Comparison of ENCODE assay signal across 9 cellular contexts in genomic region chr5:132103969-132104391, GRCh38. TPM values are rescaled to one million over a fixed set of nuclear protein-coding genes. Genes with fewer than 3 reads are reported as not detected.
DNase-seq lines count a peak whose midpoint lies in the region; ATAC-seq lines count a peak whose summit lies in the region.
"Had no signal": no experiment of that assay in that cellular context is flagged by ENCODE, and none has a peak within 500 bp of the region (broad histone marks: within the 10 kb centered on the region; RNA-seq: fewer than 3 reads in every experiment).

No MANE protein-coding gene starts in this region.

- DNase-seq in DMS53 treated with DMSO at 0.1 percent for 48 hours (lab: John Stamatoyannopoulos, UW; ENCODE audit: unreplicated experiment), result peak; percentile 14
- DNase-seq in cerebellum (ENCODE audit: low spot score), result peak; percentile 68
- no peak for DNase-seq in sciatic nerve (ENCODE audit: low spot score)
- DNase-seq in COLO668 (lab: John Stamatoyannopoulos, UW; ENCODE audit: unreplicated experiment), result no peak
- no peak for DNase-seq in mesenteric fat pad (ENCODE audit: low spot score)
- DNase-seq in islet precursor cell, result no peak

- ATAC-seq in GM19467 (IDR thresholded peaks at IDR 0.05; ENCODE audit: unreplicated experiment) (peak; percentile 15), HG03571 (IDR thresholded peaks at IDR 0.05; ENCODE audit: unreplicated experiment) (peak; percentile 11), sciatic nerve (no peak)

- intact Hi-C loops in sciatic nerve (cut with DNase I), result no loop called here

RNA-seq across cellular contexts. Expression of gene CSF2, which starts 30.4 kb away (rescaled TPM):
- total RNA-seq in cerebellum, result not detected
- total RNA-seq in sciatic nerve, result not detected
- total RNA-seq in mesenteric fat pad, result not detected
- total RNA-seq: bronchial epithelial cell had no signal

RNA-seq across cellular contexts. Expression of gene IL3, which starts 43.5 kb away (rescaled TPM):
- total RNA-seq in cerebellum (not detected), sciatic nerve (not detected), mesenteric fat pad (not detected)
- total RNA-seq: bronchial epithelial cell had no signal

Comparison
In these comparisons a context has a peak if more than half of its experiments do, and no peak if none do; other contexts are left out.
1. DNase-seq: peak in DMS53 treated with DMSO at 0.1 percent for 48 hours (single experiment) and cerebellum (single experiment); none in sciatic nerve (single experiment), COLO668 (single experiment), mesenteric fat pad (single experiment) and islet precursor cell (single experiment).